Comparison of ENCODE assay signal across 32 cellular contexts in the genomic region with DNA sequence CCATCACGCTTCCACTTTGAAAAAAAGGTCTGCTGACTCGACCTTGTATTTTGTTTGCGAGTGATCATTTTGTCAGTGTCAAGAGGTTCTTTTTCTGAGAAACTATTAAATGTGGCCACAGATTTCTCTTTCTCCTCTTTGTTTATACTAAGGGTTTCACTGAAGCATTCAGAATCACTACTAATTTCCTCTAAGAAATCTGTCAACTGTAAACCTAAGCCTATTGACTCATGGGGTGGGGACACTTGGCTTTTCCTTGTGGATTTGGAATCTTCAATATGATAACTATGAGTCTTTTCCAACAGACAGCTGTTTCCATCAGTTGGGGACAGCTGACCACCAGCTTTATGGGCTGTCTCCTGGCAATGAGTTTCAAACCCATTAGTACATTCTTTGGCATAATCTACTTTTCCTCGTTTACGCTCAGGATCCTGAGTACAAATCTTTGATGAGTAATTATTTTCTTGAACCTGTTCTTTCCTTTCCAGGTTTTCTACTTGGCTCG.
"Had no signal": no experiment of that assay in that cellular context is flagged by ENCODE, and none has a peak within 500 bp of the region (broad histone marks: within the 10 kb centered on the region; RNA-seq: fewer than 3 reads in every experiment).

No MANE protein-coding gene starts in this region.

- H3K9me3 Mint-ChIP-seq: activated CD4-positive, alpha-beta memory T cell treated with anti-CD3 and anti-CD28 coated beads, Interleukin-2, amount 10 ng/mL, durations not matched to agents 7 days and 5 days; activated CD4-positive, alpha-beta T cell treated with anti-CD3 and anti-CD28 coated beads, Interleukin-2, amount 10 ng/mL, durations not matched to agents 7 days and 5 days; activated naive CD4-positive, alpha-beta T cell treated with anti-CD3 and anti-CD28 coated beads, Interleukin-2, amount 10 ng/mL, durations not matched to agents 7 days and 5 days; activated naive CD8-positive, alpha-beta T cell treated with anti-CD3 and anti-CD28 coated beads, Interleukin-2, amount 10 ng/mL, durations not matched to agents 7 days and 5 days; activated T-cell treated with anti-CD3 and anti-CD28 coated beads, Interleukin-2, amount 50 U/mL, for 24 hours; central memory CD8-positive, alpha-beta T cell; dendritic cell treated with granulocyte-macrophage colony-stimulating factor and Interleukin-4, amounts not matched to agents 40 ng/mL and 50 ng/mL, for 4 days; neural crest cell; WTC11 had no signal

- H3K4me1 Mint-ChIP-seq: central memory CD8-positive, alpha-beta T cell; endodermal cell; mesothelial cell of epicardium; naive thymus-derived CD8-positive, alpha-beta T cell; neural crest cell had no signal

- H3K4me3 Mint-ChIP-seq: activated CD4-positive, alpha-beta memory T cell treated with anti-CD3 and anti-CD28 coated beads, Interleukin-2, amount 10 ng/mL, durations not matched to agents 7 days and 5 days; activated CD4-positive, alpha-beta T cell treated with anti-CD3 and anti-CD28 coated beads, Interleukin-2, amount 10 ng/mL, durations not matched to agents 7 days and 5 days; activated naive CD4-positive, alpha-beta T cell treated with anti-CD3 and anti-CD28 coated beads, Interleukin-2, amount 10 ng/mL, durations not matched to agents 7 days and 5 days; activated naive CD8-positive, alpha-beta T cell treated with anti-CD3 and anti-CD28 coated beads, Interleukin-2, amount 10 ng/mL, durations not matched to agents 7 days and 5 days; activated T-cell treated with anti-CD3 and anti-CD28 coated beads, Interleukin-2, amount 50 U/mL, for 24 hours; central memory CD8-positive, alpha-beta T cell; dendritic cell treated with granulocyte-macrophage colony-stimulating factor and Interleukin-4, amounts not matched to agents 40 ng/mL and 50 ng/mL, for 4 days; endodermal cell; mesothelial cell of epicardium; naive thymus-derived CD8-positive, alpha-beta T cell; neural crest cell; WTC11 had no signal

- H3K27me3 Mint-ChIP-seq: activated CD4-positive, alpha-beta memory T cell treated with anti-CD3 and anti-CD28 coated beads, Interleukin-2, amount 10 ng/mL, durations not matched to agents 7 days and 5 days; activated CD4-positive, alpha-beta T cell treated with anti-CD3 and anti-CD28 coated beads, Interleukin-2, amount 10 ng/mL, durations not matched to agents 7 days and 5 days; activated naive CD4-positive, alpha-beta T cell treated with anti-CD3 and anti-CD28 coated beads, Interleukin-2, amount 10 ng/mL, durations not matched to agents 7 days and 5 days; activated naive CD8-positive, alpha-beta T cell treated with anti-CD3 and anti-CD28 coated beads, Interleukin-2, amount 10 ng/mL, durations not matched to agents 7 days and 5 days; central memory CD8-positive, alpha-beta T cell had no signal

- ATAC-seq: left colon; naive thymus-derived CD8-positive, alpha-beta T cell; pancreas; psoas muscle; WTC11 had no signal

- H3K27ac ChIP-seq: breast epithelium, esophagus muscularis mucosa, pancreas, psoas muscle, right atrium auricular region, suprapubic skin, tibial artery had no signal

- H3K4me1 ChIP-seq: breast epithelium, esophagus muscularis mucosa, pancreas, psoas muscle, right atrium auricular region, suprapubic skin, tibial artery had no signal

- DNase-seq: activated CD4-positive, alpha-beta memory T cell treated with anti-CD3 and anti-CD28 coated beads, Interleukin-2, amount 10 ng/mL, durations not matched to agents 7 days and 5 days; activated CD4-positive, alpha-beta T cell treated with anti-CD3 and anti-CD28 coated beads for 1 hour; activated CD4-positive, alpha-beta T cell treated with anti-CD3 and anti-CD28 coated beads, Interleukin-2, amount 10 ng/mL, durations not matched to agents 7 days and 5 days; activated CD8-positive, alpha-beta memory T cell treated with anti-CD3 and anti-CD28 coated beads, Interleukin-2, amount 50 U/mL, for 48 hours; activated gamma-delta T cell; activated naive CD4-positive, alpha-beta T cell treated with anti-CD3 and anti-CD28 coated beads, Interleukin-2, amount 10 ng/mL, durations not matched to agents 7 days and 5 days; activated naive CD8-positive, alpha-beta T cell treated with anti-CD3 and anti-CD28 coated beads, Interleukin-2, amount 10 ng/mL, durations not matched to agents 7 days and 5 days; activated T-cell treated with anti-CD3 and anti-CD28 coated beads, Interleukin-2, amount 50 U/mL, for 24 hours; amniotic stem cell; endodermal cell; head of caudate nucleus; hippocampal formation; left colon; mammary epithelial cell; naive thymus-derived CD8-positive, alpha-beta T cell; nucleus accumbens; pancreas; psoas muscle; stimulated activated CD4-positive, alpha-beta T cell treated with anti-CD3 and anti-CD28 coated beads, Interleukin-15, amount 100 ng/mL, for 24 hours; stimulated activated CD4-positive, alpha-beta T cell treated with anti-CD3 and anti-CD28 coated beads, Interleukin-2, amount 100 ng/mL, for 24 hours; stimulated activated naive CD4-positive, alpha-beta T cell; T-helper 2 cell; tibial artery had no signal

- H3K27ac Mint-ChIP-seq: activated CD4-positive, alpha-beta memory T cell treated with anti-CD3 and anti-CD28 coated beads, Interleukin-2, amount 10 ng/mL, durations not matched to agents 7 days and 5 days; activated CD4-positive, alpha-beta T cell treated with anti-CD3 and anti-CD28 coated beads, Interleukin-2, amount 10 ng/mL, durations not matched to agents 7 days and 5 days; activated naive CD4-positive, alpha-beta T cell treated with anti-CD3 and anti-CD28 coated beads, Interleukin-2, amount 10 ng/mL, durations not matched to agents 7 days and 5 days; activated naive CD8-positive, alpha-beta T cell treated with anti-CD3 and anti-CD28 coated beads, Interleukin-2, amount 10 ng/mL, durations not matched to agents 7 days and 5 days; activated T-cell treated with anti-CD3 and anti-CD28 coated beads, Interleukin-2, amount 50 U/mL, for 24 hours; dendritic cell treated with granulocyte-macrophage colony-stimulating factor and Interleukin-4, amounts not matched to agents 40 ng/mL and 50 ng/mL, for 4 days; endodermal cell; mesothelial cell of epicardium; naive thymus-derived CD8-positive, alpha-beta T cell; WTC11 had no signal

- H3K9me3 ChIP-seq: breast epithelium, esophagus muscularis mucosa, pancreas, psoas muscle, right atrium auricular region, suprapubic skin, tibial artery had no signal

- H3K27me3 ChIP-seq: esophagus muscularis mucosa, pancreas, right atrium auricular region, suprapubic skin, tibial artery had no signal

- H3K36me3 Mint-ChIP-seq: WTC11 had no signal

- H3K36me3 ChIP-seq: breast epithelium, pancreas, right atrium auricular region, suprapubic skin had no signal

- H3K4me3 ChIP-seq: breast epithelium, esophagus muscularis mucosa, pancreas, psoas muscle, right atrium auricular region, suprapubic skin, tibial artery had no signal
